ENCODE assay signal across 30 cellular contexts in the genomic region with DNA sequence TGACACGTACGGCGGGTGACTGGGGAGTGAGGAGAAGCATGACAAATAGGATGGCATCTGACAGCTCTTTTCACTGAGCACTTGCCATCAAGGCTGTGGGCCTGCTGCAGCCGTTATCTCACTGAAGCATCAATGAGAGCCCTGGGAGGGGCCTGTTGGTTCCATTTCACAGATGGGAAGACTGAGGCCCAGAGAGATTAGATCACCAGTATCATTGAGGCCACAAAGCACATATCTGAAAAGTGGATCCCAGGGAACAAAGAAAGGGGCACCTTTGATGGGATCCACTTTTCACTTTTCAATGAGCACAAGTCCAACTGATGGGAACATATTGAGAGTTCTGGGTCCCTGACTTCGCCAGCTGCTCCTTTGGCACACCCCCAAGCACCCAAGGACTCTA.
"Had no signal": no experiment of that assay in that cellular context is flagged by ENCODE, and none has a peak within 500 bp of the region (broad histone marks: within the 10 kb centered on the region; RNA-seq: fewer than 3 reads in every experiment).

No MANE protein-coding gene starts in this region.

- H3K36me3 Mint-ChIP-seq: activated naive CD4-positive, alpha-beta T cell treated with anti-CD3 and anti-CD28 coated beads, Interleukin-2, amount 10 ng/mL, durations not matched to agents 7 days and 5 days; activated naive CD4-positive, alpha-beta T cell treated with anti-CD3 and anti-CD28 coated beads, Interleukin-2, amount 50 U/mL, for 72 hours; activated naive CD8-positive, alpha-beta T cell treated with anti-CD3 and anti-CD28 coated beads, Interleukin-2, amount 10 ng/mL, durations not matched to agents 7 days and 5 days; brain had no signal

- H3K27ac Mint-ChIP-seq: activated B cell treated with CpG ODN at 0.5 μM for 24 hours; activated CD8-positive, alpha-beta T cell treated with anti-CD3 and anti-CD28 coated beads for 36 hours; activated naive CD4-positive, alpha-beta T cell treated with anti-CD3 and anti-CD28 coated beads, Interleukin-2, amount 10 ng/mL, durations not matched to agents 7 days and 5 days; activated naive CD4-positive, alpha-beta T cell treated with anti-CD3 and anti-CD28 coated beads, Interleukin-2, amount 50 U/mL, for 72 hours; activated naive CD8-positive, alpha-beta T cell treated with anti-CD3 and anti-CD28 coated beads, Interleukin-2, amount 10 ng/mL, durations not matched to agents 7 days and 5 days; activated T-helper 17 cell treated with anti-CD3 and anti-CD28 coated beads, Interleukin-2, amount 50 U/mL, for 72 hours; T-helper 17 cell; T-helper 2 cell treated with Interferon-gamma antibody and Interleukin-4, amounts not matched to agents 5 μg/mL and 100 μg/mL, for 36 hours had no signal

- H3K27ac ChIP-seq: ascending aorta, breast epithelium, cardiac muscle cell, colonic mucosa, WERI-Rb-1 had no signal

- H3K4me1 Mint-ChIP-seq: activated B cell treated with CpG ODN at 0.5 μM for 24 hours; activated naive CD4-positive, alpha-beta T cell treated with anti-CD3 and anti-CD28 coated beads, Interleukin-2, amount 10 ng/mL, durations not matched to agents 7 days and 5 days; activated naive CD8-positive, alpha-beta T cell treated with anti-CD3 and anti-CD28 coated beads, Interleukin-2, amount 10 ng/mL, durations not matched to agents 7 days and 5 days; activated T-helper 17 cell treated with anti-CD3 and anti-CD28 coated beads, Interleukin-2, amount 50 U/mL, for 72 hours had no signal

- H3K4me3 Mint-ChIP-seq: activated B cell treated with CpG ODN at 0.5 μM for 24 hours; activated CD8-positive, alpha-beta T cell treated with anti-CD3 and anti-CD28 coated beads for 36 hours; activated naive CD4-positive, alpha-beta T cell treated with anti-CD3 and anti-CD28 coated beads, Interleukin-2, amount 10 ng/mL, durations not matched to agents 7 days and 5 days; activated naive CD8-positive, alpha-beta T cell treated with anti-CD3 and anti-CD28 coated beads, Interleukin-2, amount 10 ng/mL, durations not matched to agents 7 days and 5 days; activated T-cell treated with anti-CD3 and anti-CD28 coated beads, Interleukin-2, amount 50 U/mL, for 4 hours; activated T-helper 17 cell treated with anti-CD3 and anti-CD28 coated beads, Interleukin-2, amount 50 U/mL, for 72 hours; T-helper 17 cell; T-helper 2 cell treated with Interferon-gamma antibody and Interleukin-4, amounts not matched to agents 5 μg/mL and 100 μg/mL, for 36 hours had no signal

- H3K9me3 Mint-ChIP-seq: activated B cell treated with CpG ODN at 0.5 μM for 24 hours; activated CD8-positive, alpha-beta T cell treated with anti-CD3 and anti-CD28 coated beads for 36 hours; activated naive CD4-positive, alpha-beta T cell treated with anti-CD3 and anti-CD28 coated beads, Interleukin-2, amount 10 ng/mL, durations not matched to agents 7 days and 5 days; activated naive CD4-positive, alpha-beta T cell treated with anti-CD3 and anti-CD28 coated beads, Interleukin-2, amount 50 U/mL, for 72 hours; activated naive CD8-positive, alpha-beta T cell treated with anti-CD3 and anti-CD28 coated beads, Interleukin-2, amount 10 ng/mL, durations not matched to agents 7 days and 5 days; activated T-cell treated with anti-CD3 and anti-CD28 coated beads, Interleukin-2, amount 50 U/mL, for 4 hours; activated T-helper 17 cell treated with anti-CD3 and anti-CD28 coated beads, Interleukin-2, amount 50 U/mL, for 72 hours; T-helper 2 cell treated with Interferon-gamma antibody and Interleukin-4, amounts not matched to agents 5 μg/mL and 100 μg/mL, for 36 hours had no signal

- ATAC-seq: activated CD4-positive, CD25-positive, alpha-beta regulatory T cell treated with anti-CD3 and anti-CD28 coated beads, Interleukin-2, amount 50 U/mL, for 24 hours; activated CD8-positive, alpha-beta T cell treated with anti-CD3 and anti-CD28 coated beads for 36 hours; activated naive CD4-positive, alpha-beta T cell treated with anti-CD3 and anti-CD28 coated beads, Interleukin-2, amount 50 U/mL, for 72 hours; activated T-cell treated with anti-CD3 and anti-CD28 coated beads, Interleukin-2, amount 50 U/mL, for 4 hours; activated T-helper 17 cell treated with anti-CD3 and anti-CD28 coated beads, Interleukin-2, amount 50 U/mL, for 72 hours; esophagus mucosa; T-helper 17 cell had no signal

- FAIRE-seq: frontal cortex had no signal

- H3K9me3 ChIP-seq: ascending aorta, colonic mucosa had no signal

- H3K36me3 ChIP-seq: ascending aorta, breast epithelium, cardiac muscle cell, colonic mucosa, WERI-Rb-1 had no signal

- H3K4me1 ChIP-seq: ascending aorta, breast epithelium, colonic mucosa had no signal

- H3K4me3 ChIP-seq: ascending aorta, breast epithelium, cardiac muscle cell, colonic mucosa had no signal

- DNase-seq: activated B cell treated with CpG ODN at 0.5 μM for 24 hours; activated CD4-positive, alpha-beta T cell treated with anti-CD3 and anti-CD28 coated beads for 48 hours; activated CD4-positive, alpha-beta T cell treated with anti-CD3 and anti-CD28 coated beads, Interleukin-2, amount 50 U/mL, for 1 hour; activated CD4-positive, alpha-beta T cell treated with anti-CD3 and anti-CD28 coated beads, Interleukin-2, amount 50 U/mL, for 48 hours; activated CD8-positive, alpha-beta memory T cell treated with anti-CD3 and anti-CD28 coated beads for 24 hours; activated CD8-positive, alpha-beta T cell treated with anti-CD3 and anti-CD28 coated beads for 36 hours; activated gamma-delta T cell; activated naive CD4-positive, alpha-beta T cell; activated naive CD4-positive, alpha-beta T cell treated with anti-CD3 and anti-CD28 coated beads, Interleukin-2, amount 10 ng/mL, durations not matched to agents 7 days and 5 days; activated naive CD8-positive, alpha-beta T cell treated with anti-CD3 and anti-CD28 coated beads, Interleukin-2, amount 10 ng/mL, durations not matched to agents 7 days and 5 days; activated T-cell treated with anti-CD3 and anti-CD28 coated beads, Interleukin-2, amount 50 U/mL, for 4 hours; central memory CD4-positive, alpha-beta T cell; cerebellar nuclear complex; colonic mucosa; effector CD8-positive, alpha-beta T cell; foreskin fibroblast; head of caudate nucleus; T-helper 17 cell; T1000; WERI-Rb-1 had no signal

- H3K27me3 ChIP-seq: ascending aorta, cardiac muscle cell, colonic mucosa had no signal
